Comparison of ENCODE assay signal across 1 cellular context in the genomic region with DNA sequence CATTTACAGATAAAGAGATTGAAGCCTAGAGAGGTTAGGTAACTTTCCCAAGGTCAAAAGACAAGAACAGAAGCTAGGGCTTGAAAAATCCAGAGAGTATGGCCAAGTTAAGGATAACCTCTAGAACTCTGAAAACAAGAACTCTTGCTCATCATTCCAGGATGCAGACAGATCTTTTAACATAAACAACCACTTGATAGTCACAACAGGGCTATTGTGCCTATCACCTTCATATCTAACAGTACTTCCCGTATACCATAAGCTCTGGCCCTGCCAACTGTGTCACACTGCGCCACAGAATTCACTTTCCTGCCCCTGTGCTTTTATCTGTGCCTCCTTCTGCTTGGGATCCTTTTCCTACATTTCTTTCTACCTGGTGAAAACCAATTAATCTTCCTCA.
TF ChIP-seq lines count a peak whose summit lies in the region.

No MANE protein-coding gene starts in this region.

TF ChIP-seq in GM23338, 12 proteins besides CTCF, POLR2A, EP300 and RAD21:
- TF ChIP-seq ZNF462 (CRISPR knock-in tag; IDR thresholded peaks at IDR 0.05) (no peak), STAT1 (IDR thresholded peaks at IDR 0.05; ENCODE audit: unreplicated experiment) (no peak), ZNF331 (CRISPR knock-in tag; IDR thresholded peaks at IDR 0.05; ENCODE audit: low read depth) (no peak), POLR2AphosphoS5 (IDR thresholded peaks at IDR 0.05; ENCODE audit: low read depth) (no peak), REST (IDR thresholded peaks at IDR 0.05; ENCODE audit: unreplicated experiment) (no peak), ZNF114 (CRISPR knock-in tag; IDR thresholded peaks at IDR 0.05) (no peak), EZH2 (IDR thresholded peaks at IDR 0.05; ENCODE audit: low read depth, unreplicated experiment) (no peak), NANOG (IDR thresholded peaks at IDR 0.05; ENCODE audit: borderline replicate concordance) (no peak), JUNB (IDR thresholded peaks at IDR 0.05; ENCODE audit: unreplicated experiment) (no peak), CREB1 (CRISPR knock-in tag; IDR thresholded peaks at IDR 0.05; ENCODE audit: low read depth) (no peak), EZH2phosphoT487 (IDR thresholded peaks at IDR 0.05; ENCODE audit: unreplicated experiment) (no peak)
- TF ChIP-seq, protein P1, sequence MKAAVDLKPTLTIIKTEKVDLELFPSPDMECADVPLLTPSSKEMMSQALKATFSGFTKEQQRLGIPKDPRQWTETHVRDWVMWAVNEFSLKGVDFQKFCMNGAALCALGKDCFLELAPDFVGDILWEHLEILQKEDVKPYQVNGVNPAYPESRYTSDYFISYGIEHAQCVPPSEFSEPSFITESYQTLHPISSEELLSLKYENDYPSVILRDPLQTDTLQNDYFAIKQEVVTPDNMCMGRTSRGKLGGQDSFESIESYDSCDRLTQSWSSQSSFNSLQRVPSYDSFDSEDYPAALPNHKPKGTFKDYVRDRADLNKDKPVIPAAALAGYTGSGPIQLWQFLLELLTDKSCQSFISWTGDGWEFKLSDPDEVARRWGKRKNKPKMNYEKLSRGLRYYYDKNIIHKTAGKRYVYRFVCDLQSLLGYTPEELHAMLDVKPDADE (IDR thresholded peaks at IDR 0.05), result no peak
